Comparison of ENCODE assay signal across 8 cellular contexts in genomic region chr3:180534828-180535227, GRCh38.
"Had no signal": no experiment of that assay in that cellular context is flagged by ENCODE, and none has a peak within 500 bp of the region (broad histone marks: within the 10 kb centered on the region; RNA-seq: fewer than 3 reads in every experiment).

No MANE protein-coding gene starts in this region.

- H3K27ac Mint-ChIP-seq: GM23338, H9, IgD-negative memory B cell had no signal

- H3K4me1 Mint-ChIP-seq: GM23338, H9, IgD-negative memory B cell had no signal

- H3K9me3 Mint-ChIP-seq: H9 had no signal

- H3K27ac ChIP-seq: HL-60, KMS-11 had no signal

- H3K4me3 Mint-ChIP-seq: GM23338, H9, IgD-negative memory B cell had no signal

- H3K27me3 Mint-ChIP-seq: IgD-negative memory B cell had no signal

- H2AFZ ChIP-seq: GM23338 had no signal

- H3K36me3 Mint-ChIP-seq: IgD-negative memory B cell had no signal

- ATAC-seq: GM23338, HepG2 had no signal

- DNase-seq: H9, HCEC 1CT, KBM-7 had no signal

- H3K9ac ChIP-seq: KMS-11 had no signal

- H3K4me2 ChIP-seq: GM23338, KMS-11 had no signal

- H3K4me3 ChIP-seq: GM23338 had no signal
